ENCODE assay signal across 26 cellular contexts in the genomic region with DNA sequence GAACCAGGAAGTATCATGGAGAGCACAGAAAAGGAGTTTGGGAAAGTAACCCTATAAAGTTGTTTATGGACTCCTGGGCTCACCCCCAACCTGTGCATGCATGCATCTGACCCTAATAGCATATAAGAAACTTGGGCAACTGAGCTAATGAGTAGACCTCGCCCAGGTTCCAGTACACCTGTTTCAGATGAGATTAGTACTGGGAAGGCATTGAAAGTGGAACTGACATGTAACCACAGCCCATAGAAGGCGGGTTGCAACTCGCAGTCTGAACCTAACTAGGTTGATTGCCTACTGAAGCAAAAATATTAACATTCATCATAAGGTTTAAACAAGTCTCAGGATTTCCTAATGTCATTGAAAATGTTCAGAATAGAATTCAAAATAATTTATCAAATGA.
DNase-seq lines count a peak whose midpoint lies in the region; TF ChIP-seq lines count a peak whose summit lies in the region.
"Had no signal": no experiment of that assay in that cellular context is flagged by ENCODE, and none has a peak within 500 bp of the region (broad histone marks: within the 10 kb centered on the region; RNA-seq: fewer than 3 reads in every experiment).

No MANE protein-coding gene starts in this region.

- no peaks in the 10 kb centered on the region for H4K20me1 ChIP-seq in DOHH2 (ENCODE audit: control insufficient read depth, insufficient read depth, low read depth, low read length)
- H4K20me1 ChIP-seq: BLaER1 had no signal

- TF ChIP-seq CTCF in DOHH2 (IDR thresholded peaks at IDR 0.05; ENCODE audit: low read depth, low read length, poor library complexity, severe bottlenecking) (no peak), GM13977 (IDR thresholded peaks at IDR 0.05; ENCODE audit: extremely low read depth, insufficient read depth, missing control alignments) (no peak)

- H3K9me2 ChIP-seq in DOHH2 (replicated peaks; ENCODE audit: control insufficient read depth, low read length), result no peaks in the 10 kb centered on the region

- peaks cover 16% of the 10 kb centered on the region for H3K4me1 Mint-ChIP-seq in activated naive CD4-positive, alpha-beta T cell treated with anti-CD3 and anti-CD28 coated beads, Interleukin-2, amount 10 ng/mL, durations not matched to agents 7 days and 5 days

- peaks cover 77% of the 10 kb centered on the region for H3K36me3 ChIP-seq in DOHH2 (ENCODE audit: control insufficient read depth, low read length)
- H3K36me3 ChIP-seq: esophagus squamous epithelium, left lung, right lobe of liver had no signal

- peaks cover 39% of the 10 kb centered on the region for H3K79me2 ChIP-seq in DOHH2 (ENCODE audit: control insufficient read depth, low read length)

- H3K4me3 ChIP-seq in DOHH2 (ENCODE audit: low read length), result peak overlapping the region; percentile 83
- H3K4me3 ChIP-seq: BLaER1, body of pancreas, esophagus squamous epithelium, left lung, right lobe of liver, tibial artery had no signal

- CTCF ChIA-PET in activated naive CD4-positive, alpha-beta T cell treated with anti-CD3 and anti-CD28 coated beads, Interleukin-2, amount 10 ng/mL, durations not matched to agents 7 days and 5 days (lab: Charles Lee), result no interaction called here

- H3K27ac Mint-ChIP-seq in activated naive CD4-positive, alpha-beta T cell treated with anti-CD3 and anti-CD28 coated beads, Interleukin-2, amount 10 ng/mL, durations not matched to agents 7 days and 5 days, result no peak overlapping the region
- H3K27ac Mint-ChIP-seq: T-cell had no signal

- peak overlapping the region; percentile 98 for H3K27ac ChIP-seq in DOHH2 (ENCODE audit: low read depth, low read length)
- H3K27ac ChIP-seq: BLaER1, foreskin keratinocyte, left lung, right lobe of liver, RWPE1, tibial artery had no signal

- H3K36me3 Mint-ChIP-seq in activated naive CD4-positive, alpha-beta T cell treated with anti-CD3 and anti-CD28 coated beads, Interleukin-2, amount 10 ng/mL, durations not matched to agents 7 days and 5 days, result no peaks in the 10 kb centered on the region
- H3K36me3 Mint-ChIP-seq: T-cell had no signal

- no peak overlapping the region for H3K4me3 Mint-ChIP-seq in activated naive CD4-positive, alpha-beta T cell treated with anti-CD3 and anti-CD28 coated beads, Interleukin-2, amount 10 ng/mL, durations not matched to agents 7 days and 5 days
- H3K4me3 Mint-ChIP-seq: T-cell had no signal

- peaks cover 5% of the 10 kb centered on the region; the same call in 1 of the 2 replicates for H3K9me3 ChIP-seq in DOHH2 (ENCODE audit: control insufficient read depth, insufficient read depth, low read length)
- H3K9me3 ChIP-seq: body of pancreas, esophagus squamous epithelium, right lobe of liver had no signal

- no peaks in the 10 kb centered on the region for H3K27me3 ChIP-seq in DOHH2 (ENCODE audit: control insufficient read depth, low read length)
- H3K27me3 ChIP-seq: BLaER1, body of pancreas, right lobe of liver, tibial artery had no signal

- H3K9me3 Mint-ChIP-seq in activated naive CD4-positive, alpha-beta T cell treated with anti-CD3 and anti-CD28 coated beads, Interleukin-2, amount 10 ng/mL, durations not matched to agents 7 days and 5 days, result peaks cover 7% of the 10 kb centered on the region

- H3K4me2 ChIP-seq in DOHH2 (ENCODE audit: low read length), result peak overlapping the region; percentile 98

- DNase-seq in GM13977 (ENCODE audit: low spot score) (peak; percentile 27), RPMI8226 (peak; percentile 79), mesenteric fat pad (ENCODE audit: low spot score) (peak; percentile 39), NCI-H524 (lab: John Stamatoyannopoulos, UW) (no peak), AG08396 (ENCODE audit: low spot score) (no peak)
- DNase-seq in activated naive CD4-positive, alpha-beta T cell treated with anti-CD3 and anti-CD28 coated beads, Interleukin-2, amount 10 ng/mL, durations not matched to agents 7 days and 5 days, result no peak
- DNase-seq: ACHN; activated CD8-positive, alpha-beta memory T cell treated with anti-CD3 and anti-CD28 coated beads, Interleukin-2, amount 50 U/mL, for 4 hours; activated naive CD4-positive, alpha-beta T cell treated with anti-CD3 and anti-CD28 coated beads, Interleukin-2, amount 50 U/mL, for 16 hours; body of pancreas; esophagus squamous epithelium; H7; KG1; left lung; NCI-H1436; NCI-H446; posterior cingulate gyrus; right lobe of liver; stimulated activated CD4-positive, alpha-beta T cell treated with anti-CD3 and anti-CD28 coated beads, Interleukin-12 subunit alpha, Interleukin-12 subunit beta, amount 100 ng/mL, for 4 hours; stimulated activated CD4-positive, alpha-beta T cell treated with anti-CD3 and anti-CD28 coated beads, Interleukin-4, amount 100 ng/mL, for 1 hour had no signal

- H3K27me3 Mint-ChIP-seq in activated naive CD4-positive, alpha-beta T cell treated with anti-CD3 and anti-CD28 coated beads, Interleukin-2, amount 10 ng/mL, durations not matched to agents 7 days and 5 days, result peaks cover 30% of the 10 kb centered on the region

- peaks cover 69% of the 10 kb centered on the region for H3F3A ChIP-seq in DOHH2 (ENCODE audit: control insufficient read depth, insufficient read depth)

- in situ Hi-C loops in GM13977 (cut with MboI; ENCODE audit: low pct_unique_long_range_greater_than_20kb, low sequenced_read_pairs, unreplicated experiment), result no loop called here

- H3K4me1 ChIP-seq in DOHH2 (ENCODE audit: control insufficient read depth, low read length), result peaks cover 93% of the 10 kb centered on the region
- H3K4me1 ChIP-seq: foreskin keratinocyte, left lung, right lobe of liver, tibial artery had no signal

Comparison
In these comparisons a context has a peak if more than half of its experiments do, and no peak if none do; other contexts are left out.
1. DNase-seq: peak in GM13977 (single experiment), RPMI8226 (single experiment) and mesenteric fat pad (single experiment); none in NCI-H524 (0 of 2), AG08396 (single experiment) and activated naive CD4-positive, alpha-beta T cell treated with anti-CD3 and anti-CD28 coated beads, Interleukin-2, amount 10 ng/mL, durations not matched to agents 7 days and 5 days (single experiment).